ENCODE assay signal across 32 cellular contexts in genomic region chr7:34622771-34623250, GRCh38. TPM values are rescaled to one million over a fixed set of nuclear protein-coding genes. Genes with fewer than 3 reads are reported as not detected.
"Had no signal": no experiment of that assay in that cellular context is flagged by ENCODE, and none has a peak within 500 bp of the region (broad histone marks: within the 10 kb centered on the region; RNA-seq: fewer than 3 reads in every experiment).

No MANE protein-coding gene starts in this region.

- H3K27ac Mint-ChIP-seq: mesothelial cell of epicardium; naive B cell; natural killer cell treated with Interleukin-12 subunit alpha and Interleukin-12 subunit beta and Interleukin-15 and Interleukin-18, amount 100 ng/mL, for 72 hours; stimulated activated memory B cell treated with anti-CD40 and anti-IgM and Interleukin-4, amounts not matched to agents 10 μg/mL and 1 μg/mL and 100 μg/mL, for 72 hours; type B pancreatic cell had no signal

- ATAC-seq: left cardiac atrium; left lung; mucosa of descending colon; natural killer cell treated with Interleukin-12 subunit alpha and Interleukin-12 subunit beta and Interleukin-15 and Interleukin-18, amount 100 ng/mL, for 72 hours; pancreas; right cardiac atrium; stimulated activated memory B cell treated with anti-CD40 and anti-IgM and Interleukin-4, amounts not matched to agents 10 μg/mL and 1 μg/mL and 100 μg/mL, for 72 hours; stimulated activated naive CD8-positive, alpha-beta T cell treated with anti-CD3 and anti-CD28 coated beads, Interleukin-15, Interleukin-2, amounts not matched to agents 100 U/mL and 50 U/mL, for 24 hours had no signal

- DNase-seq: dorsolateral prefrontal cortex; effector memory CD4-positive, alpha-beta T cell; erythroblast; esophagus squamous epithelium; foreskin melanocyte; glutamatergic neuron; heart right ventricle; hippocampal formation; left cardiac atrium; left lung; mesenchymal stem cell; mucosa of descending colon; naive B cell; occipital lobe; pancreas; right cardiac atrium; spleen; stimulated activated CD4-positive, alpha-beta T cell treated with anti-CD3 and anti-CD28 coated beads, Interleukin-4, amount 100 ng/mL, for 4 hours; stimulated activated naive CD8-positive, alpha-beta T cell treated with anti-CD3 and anti-CD28 coated beads, Interleukin-15, Interleukin-2, amounts not matched to agents 100 U/mL and 50 U/mL, for 24 hours; substantia nigra; testis; tibial artery had no signal

- H3K4me3 Mint-ChIP-seq: mesothelial cell of epicardium; naive B cell; natural killer cell treated with Interleukin-12 subunit alpha and Interleukin-12 subunit beta and Interleukin-15 and Interleukin-18, amount 100 ng/mL, for 72 hours; stimulated activated memory B cell treated with anti-CD40 and anti-IgM and Interleukin-4, amounts not matched to agents 10 μg/mL and 1 μg/mL and 100 μg/mL, for 72 hours; type B pancreatic cell had no signal

- H3K27me3 ChIP-seq: dorsolateral prefrontal cortex, esophagus squamous epithelium, heart right ventricle, left lung, pancreas, spleen, testis, tibial artery had no signal

- H3K4me1 Mint-ChIP-seq: mesothelial cell of epicardium; naive B cell; stimulated activated memory B cell treated with anti-CD40 and anti-IgM and Interleukin-4, amounts not matched to agents 10 μg/mL and 1 μg/mL and 100 μg/mL, for 72 hours had no signal

- H3K27ac ChIP-seq: dorsolateral prefrontal cortex, esophagus squamous epithelium, heart right ventricle, left lung, pancreas, prostate gland, skin epidermis, spleen, testis, tibial artery had no signal

- H3K4me1 ChIP-seq: esophagus squamous epithelium, left lung, pancreas, prostate gland, spleen, testis, tibial artery had no signal

- H3K9me3 ChIP-seq: esophagus squamous epithelium, heart right ventricle, left lung, mucosa of descending colon, pancreas, prostate gland, spleen, testis, tibial artery had no signal

- H3K9me3 Mint-ChIP-seq: mesothelial cell of epicardium; stimulated activated memory B cell treated with anti-CD40 and anti-IgM and Interleukin-4, amounts not matched to agents 10 μg/mL and 1 μg/mL and 100 μg/mL, for 72 hours; type B pancreatic cell had no signal

- H3K4me3 ChIP-seq: dorsolateral prefrontal cortex, esophagus squamous epithelium, heart right ventricle, left lung, mucosa of descending colon, pancreas, prostate gland, skin epidermis, spleen, testis, tibial artery had no signal

- H3K36me3 Mint-ChIP-seq: mesothelial cell of epicardium; naive B cell; natural killer cell treated with Interleukin-12 subunit alpha and Interleukin-12 subunit beta and Interleukin-15 and Interleukin-18, amount 100 ng/mL, for 72 hours; stimulated activated memory B cell treated with anti-CD40 and anti-IgM and Interleukin-4, amounts not matched to agents 10 μg/mL and 1 μg/mL and 100 μg/mL, for 72 hours; type B pancreatic cell had no signal

- H3K36me3 ChIP-seq: esophagus squamous epithelium, heart right ventricle, left lung, pancreas, prostate gland, spleen, tibial artery had no signal

- H3K27me3 Mint-ChIP-seq: naive B cell; natural killer cell treated with Interleukin-12 subunit alpha and Interleukin-12 subunit beta and Interleukin-15 and Interleukin-18, amount 100 ng/mL, for 72 hours; stimulated activated memory B cell treated with anti-CD40 and anti-IgM and Interleukin-4, amounts not matched to agents 10 μg/mL and 1 μg/mL and 100 μg/mL, for 72 hours; type B pancreatic cell had no signal

RNA-seq across cellular contexts. Expression of gene NPSR1, which starts 35.2 kb away (rescaled TPM):
- total RNA-seq: esophagus squamous epithelium; heart right ventricle; kidney epithelial cell; left cardiac atrium; left lung; lower leg skin; lung microvascular endothelial cell; mesothelial cell of epicardium; mucosa of descending colon; natural killer cell treated with Interleukin-12 subunit alpha and Interleukin-12 subunit beta and Interleukin-15 and Interleukin-18, amount 100 ng/mL, for 72 hours; occipital lobe; pancreas; prostate gland; right cardiac atrium; spleen had no signal
- polyA plus RNA-seq: heart right ventricle, pancreas, right cardiac atrium, spleen, urinary bladder had no signal
